Comparison of ENCODE assay signal across 1 cellular context in genomic region chr15:92937880-92938279, GRCh38.
TF ChIP-seq lines count a peak whose summit lies in the region.

No MANE protein-coding gene starts in this region.

TF ChIP-seq in WTC11, 78 proteins besides CTCF, POLR2A, EP300 and RAD21 (continued from another document):
- TF ChIP-seq ARID4B (CRISPR knock-in tag; IDR thresholded peaks at IDR 0.05; ENCODE audit: borderline replicate concordance) = no peak
- TF ChIP-seq ZNF512 (CRISPR knock-in tag; IDR thresholded peaks at IDR 0.05; ENCODE audit: borderline replicate concordance) = no peak
- TF ChIP-seq TEAD1 (CRISPR knock-in tag; IDR thresholded peaks at IDR 0.05) = no peak
- TF ChIP-seq ZNF219 (CRISPR knock-in tag; IDR thresholded peaks at IDR 0.05; ENCODE audit: borderline replicate concordance) = no peak
TF ChIP-seq in WTC11: peak in this region for 0.
